In genomic region chr1:17663646-17664045, GRCh38 we compare ENCODE assay signal across 1 cellular context.
TF ChIP-seq lines count a peak whose summit lies in the region.

No MANE protein-coding gene starts in this region.

TF ChIP-seq in WTC11, 78 proteins besides CTCF, POLR2A, EP300 and RAD21 (continued from another document):
- TF ChIP-seq ZNF138 (CRISPR knock-in tag; conservative IDR thresholded peaks at IDR 0.05) (no peak), GABPB1 (CRISPR knock-in tag; IDR thresholded peaks at IDR 0.05) (no peak), TP53 (CRISPR knock-in tag; IDR thresholded peaks at IDR 0.05) (no peak), NR3C1 (CRISPR knock-in tag; conservative IDR thresholded peaks at IDR 0.05; ENCODE audit: low read depth) (no peak), CBFB (CRISPR knock-in tag; IDR thresholded peaks at IDR 0.05; ENCODE audit: low read depth) (no peak)
- TF ChIP-seq, protein P1, sequence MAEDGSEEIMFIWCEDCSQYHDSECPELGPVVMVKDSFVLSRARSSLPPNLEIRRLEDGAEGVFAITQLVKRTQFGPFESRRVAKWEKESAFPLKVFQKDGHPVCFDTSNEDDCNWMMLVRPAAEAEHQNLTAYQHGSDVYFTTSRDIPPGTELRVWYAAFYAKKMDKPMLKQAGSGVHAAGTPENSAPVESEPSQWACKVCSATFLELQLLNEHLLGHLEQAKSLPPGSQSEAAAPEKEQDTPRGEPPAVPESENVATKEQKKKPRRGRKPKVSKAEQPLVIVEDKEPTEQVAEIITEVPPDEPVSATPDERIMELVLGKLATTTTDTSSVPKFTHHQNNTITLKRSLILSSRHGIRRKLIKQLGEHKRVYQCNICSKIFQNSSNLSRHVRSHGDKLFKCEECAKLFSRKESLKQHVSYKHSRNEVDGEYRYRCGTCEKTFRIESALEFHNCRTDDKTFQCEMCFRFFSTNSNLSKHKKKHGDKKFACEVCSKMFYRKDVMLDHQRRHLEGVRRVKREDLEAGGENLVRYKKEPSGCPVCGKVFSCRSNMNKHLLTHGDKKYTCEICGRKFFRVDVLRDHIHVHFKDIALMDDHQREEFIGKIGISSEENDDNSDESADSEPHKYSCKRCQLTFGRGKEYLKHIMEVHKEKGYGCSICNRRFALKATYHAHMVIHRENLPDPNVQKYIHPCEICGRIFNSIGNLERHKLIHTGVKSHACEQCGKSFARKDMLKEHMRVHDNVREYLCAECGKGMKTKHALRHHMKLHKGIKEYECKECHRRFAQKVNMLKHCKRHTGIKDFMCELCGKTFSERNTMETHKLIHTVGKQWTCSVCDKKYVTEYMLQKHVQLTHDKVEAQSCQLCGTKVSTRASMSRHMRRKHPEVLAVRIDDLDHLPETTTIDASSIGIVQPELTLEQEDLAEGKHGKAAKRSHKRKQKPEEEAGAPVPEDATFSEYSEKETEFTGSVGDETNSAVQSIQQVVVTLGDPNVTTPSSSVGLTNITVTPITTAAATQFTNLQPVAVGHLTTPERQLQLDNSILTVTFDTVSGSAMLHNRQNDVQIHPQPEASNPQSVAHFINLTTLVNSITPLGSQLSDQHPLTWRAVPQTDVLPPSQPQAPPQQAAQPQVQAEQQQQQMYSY (CRISPR knock-in tag; IDR thresholded peaks at IDR 0.05): no peak
- TF ChIP-seq, protein P2, sequence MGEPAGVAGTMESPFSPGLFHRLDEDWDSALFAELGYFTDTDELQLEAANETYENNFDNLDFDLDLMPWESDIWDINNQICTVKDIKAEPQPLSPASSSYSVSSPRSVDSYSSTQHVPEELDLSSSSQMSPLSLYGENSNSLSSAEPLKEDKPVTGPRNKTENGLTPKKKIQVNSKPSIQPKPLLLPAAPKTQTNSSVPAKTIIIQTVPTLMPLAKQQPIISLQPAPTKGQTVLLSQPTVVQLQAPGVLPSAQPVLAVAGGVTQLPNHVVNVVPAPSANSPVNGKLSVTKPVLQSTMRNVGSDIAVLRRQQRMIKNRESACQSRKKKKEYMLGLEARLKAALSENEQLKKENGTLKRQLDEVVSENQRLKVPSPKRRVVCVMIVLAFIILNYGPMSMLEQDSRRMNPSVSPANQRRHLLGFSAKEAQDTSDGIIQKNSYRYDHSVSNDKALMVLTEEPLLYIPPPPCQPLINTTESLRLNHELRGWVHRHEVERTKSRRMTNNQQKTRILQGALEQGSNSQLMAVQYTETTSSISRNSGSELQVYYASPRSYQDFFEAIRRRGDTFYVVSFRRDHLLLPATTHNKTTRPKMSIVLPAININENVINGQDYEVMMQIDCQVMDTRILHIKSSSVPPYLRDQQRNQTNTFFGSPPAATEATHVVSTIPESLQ (CRISPR knock-in tag; IDR thresholded peaks at IDR 0.05): no peak
